Comparison of ENCODE assay signal across 9 cellular contexts in the genomic region with DNA sequence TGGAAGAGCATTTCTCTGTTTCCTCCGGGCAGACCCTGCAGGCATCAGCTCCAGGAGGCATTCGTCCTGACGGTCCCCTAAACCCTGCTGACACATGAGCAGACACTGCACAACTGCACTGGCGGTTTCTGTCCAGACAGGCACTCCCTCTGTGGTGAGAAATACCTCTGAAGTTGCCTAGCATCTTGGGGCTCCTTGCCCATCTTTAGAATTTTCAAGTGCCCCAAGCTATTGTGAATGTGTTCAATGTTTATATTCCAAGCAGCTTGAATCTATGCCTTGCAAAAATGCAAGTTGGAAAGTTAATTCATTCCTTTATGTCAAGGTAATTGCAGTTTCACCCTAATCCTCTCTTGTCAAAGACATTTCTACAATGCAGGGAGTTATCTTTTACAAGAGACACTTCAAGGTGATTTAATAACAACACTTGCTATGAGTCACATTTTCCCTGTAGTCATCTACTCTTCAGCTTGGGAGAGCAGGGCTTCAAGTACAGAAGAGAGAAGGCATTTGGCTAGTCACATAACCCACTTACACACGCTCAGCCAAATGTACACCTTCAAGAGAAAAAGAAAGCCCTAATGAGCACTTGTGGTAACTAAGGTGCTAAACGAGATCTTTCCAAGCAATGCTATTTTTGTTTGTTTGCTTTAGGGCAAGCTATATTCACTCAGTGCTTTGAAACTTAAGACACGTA.
DNase-seq lines count a peak whose midpoint lies in the region; ATAC-seq and TF ChIP-seq lines count a peak whose summit lies in the region.
"Had no signal": no experiment of that assay in that cellular context is flagged by ENCODE, and none has a peak within 500 bp of the region (broad histone marks: within the 10 kb centered on the region; RNA-seq: fewer than 3 reads in every experiment).

No MANE protein-coding gene starts in this region.

- peaks cover 22% of the 10 kb centered on the region for H3K4me1 ChIP-seq in hepatocyte (ENCODE audit: insufficient read depth)

- DNase-seq in stimulated activated CD8-positive, alpha-beta memory T cell treated with anti-CD3 and anti-CD28 coated beads, Interleukin-4, amount 100 ng/mL, for 24 hours (ENCODE audit: low read depth): peak; percentile 9
- DNase-seq in stimulated activated CD8-positive, alpha-beta memory T cell treated with anti-CD3 and anti-CD28 coated beads, Interleukin-4, amount 100 ng/mL, for 48 hours: no peak
- peak; percentile 80 for DNase-seq in activated CD4-positive, alpha-beta T cell treated with anti-CD3 and anti-CD28 coated beads, Interleukin-2, amount 10 ng/mL, durations not matched to agents 24 days and 14 days
- DNase-seq in hepatocyte (ENCODE audit: low spot score) (peak; percentile 81), GM03348 (ENCODE audit: low spot score) (no peak), SHP77 treated with DMSO at 0.1 percent for 48 hours (lab: John Stamatoyannopoulos, UW) (no peak)

- no peak for TF ChIP-seq CTCF in hepatocyte (IDR thresholded peaks at IDR 0.05; ENCODE audit: poor library complexity)

- H3K27me3 Mint-ChIP-seq in activated CD4-positive, alpha-beta T cell treated with anti-CD3 and anti-CD28 coated beads, Interleukin-2, amount 10 ng/mL, durations not matched to agents 24 days and 14 days: no peaks in the 10 kb centered on the region

- H3K9me3 Mint-ChIP-seq in activated CD4-positive, alpha-beta T cell treated with anti-CD3 and anti-CD28 coated beads, Interleukin-2, amount 10 ng/mL, durations not matched to agents 24 days and 14 days: peaks cover 12% of the 10 kb centered on the region

- no peaks in the 10 kb centered on the region for H3K79me2 ChIP-seq in hepatocyte

- no peaks in the 10 kb centered on the region for H3K9me2 ChIP-seq in hepatocyte (replicated peaks; ENCODE audit: insufficient read depth)

- peak overlapping the region; percentile 60 for H3K4me3 Mint-ChIP-seq in activated CD4-positive, alpha-beta T cell treated with anti-CD3 and anti-CD28 coated beads, Interleukin-2, amount 10 ng/mL, durations not matched to agents 24 days and 14 days

- peaks cover 78% of the 10 kb centered on the region for H3K4me1 Mint-ChIP-seq in activated CD4-positive, alpha-beta T cell treated with anti-CD3 and anti-CD28 coated beads, Interleukin-2, amount 10 ng/mL, durations not matched to agents 24 days and 14 days

- no peak overlapping the region for H2AFZ ChIP-seq in hepatocyte

- no peaks in the 10 kb centered on the region for H3K36me3 ChIP-seq in hepatocyte (replicated peaks; ENCODE audit: insufficient read depth, low read depth)

- H3K4me3 ChIP-seq in hepatocyte: no peak overlapping the region

- intact Hi-C loops in activated CD4-positive, alpha-beta T cell treated with anti-CD3 and anti-CD28 coated beads, Interleukin-2, amount 10 ng/mL, durations not matched to agents 24 days and 14 days (cut with micrococcal nuclease): loop anchor here (1.0 to 2.0 kb wide), 8 partner anchors 12 to 711 kb away; a partner anchor contains a TSS

- no peak for ATAC-seq in HG02981 (IDR thresholded peaks at IDR 0.05; ENCODE audit: unreplicated experiment)
- ATAC-seq in HG03439 (IDR thresholded peaks at IDR 0.05; ENCODE audit: unreplicated experiment): no peak

- H3K27ac Mint-ChIP-seq in activated CD4-positive, alpha-beta T cell treated with anti-CD3 and anti-CD28 coated beads, Interleukin-2, amount 10 ng/mL, durations not matched to agents 24 days and 14 days: peak overlapping the region; percentile 94

- no peaks in the 10 kb centered on the region for H4K20me1 ChIP-seq in hepatocyte (ENCODE audit: insufficient read depth, poor library complexity, severe bottlenecking)

- no peaks in the 10 kb centered on the region for H3K27me3 ChIP-seq in hepatocyte

- peak overlapping the region; percentile 53 for H3K27ac ChIP-seq in hepatocyte
- H3K27ac ChIP-seq: KMS-11 had no signal

- no peaks in the 10 kb centered on the region for H3K9me3 ChIP-seq in hepatocyte (ENCODE audit: low read depth)

- H3K4me2 ChIP-seq in hepatocyte: peak overlapping the region; percentile 28
- H3K4me2 ChIP-seq: KMS-11 had no signal

- H3K36me3 Mint-ChIP-seq in activated CD4-positive, alpha-beta T cell treated with anti-CD3 and anti-CD28 coated beads, Interleukin-2, amount 10 ng/mL, durations not matched to agents 24 days and 14 days (ENCODE audit: low read depth): peaks cover 19% of the 10 kb centered on the region

- 51% methylated on average over 7 of the region's 7 CpGs for WGBS in hepatocyte (ENCODE audit: low lambda C conversion rate, missing lambda C conversion rate)

Comparison
In these comparisons a context has a peak if more than half of its experiments do, and no peak if none do; other contexts are left out.
1. DNase-seq: peak in stimulated activated CD8-positive, alpha-beta memory T cell treated with anti-CD3 and anti-CD28 coated beads, Interleukin-4, amount 100 ng/mL, for 24 hours (single experiment), activated CD4-positive, alpha-beta T cell treated with anti-CD3 and anti-CD28 coated beads, Interleukin-2, amount 10 ng/mL, durations not matched to agents 24 days and 14 days (single experiment) and hepatocyte (single experiment); none in stimulated activated CD8-positive, alpha-beta memory T cell treated with anti-CD3 and anti-CD28 coated beads, Interleukin-4, amount 100 ng/mL, for 48 hours (single experiment), GM03348 (single experiment) and SHP77 treated with DMSO at 0.1 percent for 48 hours (single experiment).